17 cellular contexts compared by ENCODE assay signal in genomic region chr11:110527146-110527545, GRCh38.
"Had no signal": no experiment of that assay in that cellular context is flagged by ENCODE, and none has a peak within 500 bp of the region (broad histone marks: within the 10 kb centered on the region; RNA-seq: fewer than 3 reads in every experiment).

No MANE protein-coding gene starts in this region.

- ATAC-seq: left ventricle myocardium superior had no signal

- H3K9me3 ChIP-seq: breast epithelium, neutrophil, uterus had no signal

- DNase-seq: activated B cell treated with CpG ODN at 0.5 μM for 24 hours; activated CD4-positive, alpha-beta T cell treated with anti-CD3 and anti-CD28 coated beads, Interleukin-2, amount 10 ng/mL, durations not matched to agents 24 days and 14 days; activated naive CD8-positive, alpha-beta T cell treated with anti-CD3 and anti-CD28 coated beads for 36 hours; dorsolateral prefrontal cortex; erythroblast; hypothalamus; left ventricle myocardium superior; natural killer cell; stimulated activated CD4-positive, alpha-beta T cell treated with anti-CD3 and anti-CD28 coated beads, Interleukin-2, amount 100 ng/mL, for 48 hours; stimulated activated naive CD4-positive, alpha-beta T cell; uterus had no signal

- H3K27me3 ChIP-seq: breast epithelium, dorsolateral prefrontal cortex, neutrophil, tibial nerve, uterus had no signal

- H3K4me3 Mint-ChIP-seq: activated B cell treated with CpG ODN at 0.5 μM for 24 hours; activated CD4-positive, alpha-beta T cell treated with anti-CD3 and anti-CD28 coated beads, Interleukin-2, amount 10 ng/mL, durations not matched to agents 24 days and 14 days; activated naive CD8-positive, alpha-beta T cell treated with anti-CD3 and anti-CD28 coated beads for 36 hours; activated T-helper 1 cell treated with anti-CD3 and anti-CD28 coated beads, Interleukin-12 subunit alpha, Interleukin-12 subunit beta, Interleukin-2, Interleukin-4 antibody, amounts not matched to agents 30 ng/mL and 10 ng/mL and 1 ng/mL, durations not matched to agents 14 hours and 24 hours and 36 hours; memory B cell; natural killer cell; T-helper 2 cell treated with Interferon-gamma antibody and Interleukin-4, amounts not matched to agents 5 μg/mL and 100 μg/mL, for 36 hours had no signal

- H3K27ac ChIP-seq: dorsolateral prefrontal cortex, neutrophil had no signal

- H3K36me3 Mint-ChIP-seq: activated naive CD8-positive, alpha-beta T cell treated with anti-CD3 and anti-CD28 coated beads for 36 hours; natural killer cell had no signal

- H3K4me1 ChIP-seq: breast epithelium, uterus had no signal

- H3K27ac Mint-ChIP-seq: activated B cell treated with CpG ODN at 0.5 μM for 24 hours; activated CD4-positive, alpha-beta T cell treated with anti-CD3 and anti-CD28 coated beads, Interleukin-2, amount 10 ng/mL, durations not matched to agents 24 days and 14 days; activated naive CD8-positive, alpha-beta T cell treated with anti-CD3 and anti-CD28 coated beads for 36 hours; activated T-helper 1 cell treated with anti-CD3 and anti-CD28 coated beads, Interleukin-12 subunit alpha, Interleukin-12 subunit beta, Interleukin-2, Interleukin-4 antibody, amounts not matched to agents 30 ng/mL and 10 ng/mL and 1 ng/mL, durations not matched to agents 14 hours and 24 hours and 36 hours; memory B cell; natural killer cell had no signal

- H3K27me3 Mint-ChIP-seq: activated B cell treated with CpG ODN at 0.5 μM for 24 hours; activated naive CD8-positive, alpha-beta T cell treated with anti-CD3 and anti-CD28 coated beads for 36 hours had no signal

- H3K36me3 ChIP-seq: breast epithelium, neutrophil, tibial nerve, uterus had no signal

- H3K4me3 ChIP-seq: breast epithelium, dorsolateral prefrontal cortex, tibial nerve, uterus had no signal
